26 cellular contexts compared by ENCODE assay signal in genomic region chr21:38793060-38793459, GRCh38.
"Had no signal": no experiment of that assay in that cellular context is flagged by ENCODE, and none has a peak within 500 bp of the region (broad histone marks: within the 10 kb centered on the region; RNA-seq: fewer than 3 reads in every experiment).

No MANE protein-coding gene starts in this region.

- H3K4me1 Mint-ChIP-seq: immature natural killer cell had no signal

- H3K27ac ChIP-seq: left lung, lower lobe of right lung, ovary, right atrium auricular region, suprapubic skin, thoracic aorta, tibial artery, vagina had no signal

- H3K4me3 Mint-ChIP-seq: immature natural killer cell; mesothelial cell of epicardium; naive thymus-derived CD4-positive, alpha-beta T cell; natural killer cell treated with Interleukin-12 subunit alpha and Interleukin-12 subunit beta and Interleukin-15 and Interleukin-18, amount 100 ng/mL, for 72 hours; stimulated activated effector memory CD8-positive, alpha-beta T cell treated with anti-CD3 and anti-CD28 coated beads, Interleukin-12 subunit alpha, Interleukin-12 subunit beta, amount 100 ng/mL, for 72 hours; stimulated activated naive CD8-positive, alpha-beta T cell treated with anti-CD3 and anti-CD28 coated beads, Interleukin-15, Interleukin-2, amounts not matched to agents 100 ng/mL and 50 ng/mL, for 24 hours; type B pancreatic cell had no signal

- H3K9me3 Mint-ChIP-seq: immature natural killer cell; natural killer cell treated with Interleukin-12 subunit alpha and Interleukin-12 subunit beta and Interleukin-15 and Interleukin-18, amount 100 ng/mL, for 72 hours; stimulated activated effector memory CD8-positive, alpha-beta T cell treated with anti-CD3 and anti-CD28 coated beads, Interleukin-12 subunit alpha, Interleukin-12 subunit beta, amount 100 ng/mL, for 72 hours; stimulated activated naive CD8-positive, alpha-beta T cell treated with anti-CD3 and anti-CD28 coated beads, Interleukin-15, Interleukin-2, amounts not matched to agents 100 ng/mL and 50 ng/mL, for 24 hours had no signal

- H3K36me3 Mint-ChIP-seq: immature natural killer cell; mesothelial cell of epicardium; naive thymus-derived CD4-positive, alpha-beta T cell; natural killer cell treated with Interleukin-12 subunit alpha and Interleukin-12 subunit beta and Interleukin-15 and Interleukin-18, amount 100 ng/mL, for 72 hours; type B pancreatic cell had no signal

- FAIRE-seq: islet of Langerhans, kidney had no signal

- H3K4me3 ChIP-seq: left lung, lower lobe of right lung, ovary, right atrium auricular region, right lobe of liver, suprapubic skin, thoracic aorta, tibial artery, vagina had no signal

- H3K27me3 Mint-ChIP-seq: stimulated activated naive CD8-positive, alpha-beta T cell treated with anti-CD3 and anti-CD28 coated beads, Interleukin-15, Interleukin-2, amounts not matched to agents 100 ng/mL and 50 ng/mL, for 24 hours had no signal

- DNase-seq: hypothalamus; immature natural killer cell; kidney; left colon; left lung; lower lobe of right lung; mammary epithelial cell; mesendoderm; naive thymus-derived CD4-positive, alpha-beta T cell; ovary; right lobe of liver; stimulated activated CD4-positive, alpha-beta T cell treated with anti-CD3 and anti-CD28 coated beads, Interleukin-12 subunit alpha, Interleukin-12 subunit beta, amount 100 ng/mL, for 4 hours; stimulated activated CD4-positive, alpha-beta T cell treated with anti-CD3 and anti-CD28 coated beads, Interleukin-15, amount 100 ng/mL, for 24 hours; stimulated activated CD4-positive, alpha-beta T cell treated with anti-CD3 and anti-CD28 coated beads, Interleukin-4, amount 100 ng/mL, for 24 hours; stimulated activated naive CD4-positive, alpha-beta T cell; tibial artery had no signal

- H3K36me3 ChIP-seq: left lung, lower lobe of right lung, ovary, right atrium auricular region, right lobe of liver, suprapubic skin, thoracic aorta, tibial artery, vagina had no signal

- H3K27ac Mint-ChIP-seq: immature natural killer cell; mesothelial cell of epicardium; naive thymus-derived CD4-positive, alpha-beta T cell; natural killer cell treated with Interleukin-12 subunit alpha and Interleukin-12 subunit beta and Interleukin-15 and Interleukin-18, amount 100 ng/mL, for 72 hours; stimulated activated effector memory CD8-positive, alpha-beta T cell treated with anti-CD3 and anti-CD28 coated beads, Interleukin-12 subunit alpha, Interleukin-12 subunit beta, amount 100 ng/mL, for 72 hours; stimulated activated naive CD8-positive, alpha-beta T cell treated with anti-CD3 and anti-CD28 coated beads, Interleukin-15, Interleukin-2, amounts not matched to agents 100 ng/mL and 50 ng/mL, for 24 hours had no signal

- H3K9me3 ChIP-seq: left lung, lower lobe of right lung, ovary, right lobe of liver, suprapubic skin, thoracic aorta, tibial artery, vagina had no signal

- H3K4me1 ChIP-seq: lower lobe of right lung, right atrium auricular region, tibial artery had no signal

- H3K27me3 ChIP-seq: left lung, ovary, right atrium auricular region, right lobe of liver, suprapubic skin, tibial artery, vagina had no signal
